ENCODE assay signal across 8 cellular contexts in the genomic region with DNA sequence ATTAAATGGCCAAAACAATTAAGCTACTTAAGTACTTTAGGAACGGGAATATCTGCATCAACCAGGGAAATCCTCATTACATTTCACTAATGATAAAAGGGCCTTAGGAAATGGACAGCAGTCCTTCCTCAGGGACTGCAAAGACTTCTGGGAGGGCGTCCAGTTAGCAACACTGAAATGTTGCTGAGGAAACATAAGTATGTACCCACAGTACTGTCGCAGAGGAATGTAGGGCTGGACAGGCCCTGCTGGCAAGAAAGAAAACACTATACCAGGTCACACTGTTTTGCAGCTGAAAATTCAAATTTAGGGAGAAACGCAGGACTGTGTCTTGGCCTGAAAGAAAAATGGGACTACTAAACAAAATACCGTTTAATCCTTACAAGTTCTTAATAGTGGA. TPM values are rescaled to one million over a fixed set of nuclear protein-coding genes. Genes with fewer than 3 reads are reported as not detected.
DNase-seq lines count a peak whose midpoint lies in the region; ATAC-seq and TF ChIP-seq lines count a peak whose summit lies in the region.

No MANE protein-coding gene starts in this region.

- peak overlapping the region; percentile 89 to 99 (median 97) for H3K4me3 Mint-ChIP-seq in CD4-positive, alpha-beta memory T cell
- H3K4me3 Mint-ChIP-seq in endodermal cell, result peak overlapping the region; percentile 99
- peak overlapping the region; percentile 99 for H3K4me3 Mint-ChIP-seq in natural killer cell

- peaks cover 44 to 64% (median 53%) of the 10 kb centered on the region in 4 donors for H3K4me1 Mint-ChIP-seq in CD4-positive, alpha-beta memory T cell
- peaks cover 16% of the 10 kb centered on the region for H3K4me1 Mint-ChIP-seq in endodermal cell
- peaks cover 39 to 49% of the 10 kb centered on the region in 2 donors for H3K4me1 Mint-ChIP-seq in natural killer cell

- no peak overlapping the region for H2AFZ ChIP-seq in OCI-LY3 (ENCODE audit: low read depth, low read length)

- peak overlapping the region; percentile 88 to 99 (median 98) for H3K27ac Mint-ChIP-seq in CD4-positive, alpha-beta memory T cell
- H3K27ac Mint-ChIP-seq in endodermal cell (no peak overlapping the region), natural killer cell (peak overlapping the region; percentile 99)

- peak overlapping the region; percentile 77 for H3K4me2 ChIP-seq in OCI-LY3 (ENCODE audit: low read length)

- 92% methylated on average over 4 to 5 of the region's 5 CpGs for WGBS in endodermal cell (ENCODE audit: insufficient coverage in 1 of 2, insufficient read length in 1 of 2), 2 experiments
- whole genome bisulfite sequencing in aorta, 2 donors, result 30 to 32% methylated on average over 5 of the region's 5 CpGs

- peaks cover 59% of the 10 kb centered on the region for H3K79me2 ChIP-seq in OCI-LY3 (ENCODE audit: low read length)

- no peaks in the 10 kb centered on the region for H3K9me3 ChIP-seq in CD4-positive, alpha-beta memory T cell (ENCODE audit: control insufficient read depth in 1 of 2, low read length in 2 of 2)
- H3K9me3 ChIP-seq in OCI-LY3 (ENCODE audit: insufficient read depth, low read length), result no peaks in the 10 kb centered on the region
- peaks cover 12% of the 10 kb centered on the region for H3K9me3 ChIP-seq in endodermal cell (ENCODE audit: control insufficient read depth, low read length)
- no peaks in the 10 kb centered on the region for H3K9me3 ChIP-seq in aorta (ENCODE audit: control insufficient read depth, low read length)

- POLR2A ChIA-PET in CD4-positive, alpha-beta memory T cell (lab: Charles Lee; ENCODE audit: partially characterized antibody), result interaction anchor here (0.8 kb wide), 1 partner anchor 37 kb away, joined by 3 read pairs; no protein-coding TSS in a partner anchor

- no peaks in the 10 kb centered on the region for H3K9me3 Mint-ChIP-seq in CD4-positive, alpha-beta memory T cell
- H3K9me3 Mint-ChIP-seq in endodermal cell (peaks cover 3% of the 10 kb centered on the region), natural killer cell (no peaks in the 10 kb centered on the region)

- H3K36me3 Mint-ChIP-seq in CD4-positive, alpha-beta memory T cell, result peaks cover 5 to 36% of the 10 kb centered on the region in 2 donors
- peaks cover 18% of the 10 kb centered on the region for H3K36me3 Mint-ChIP-seq in endodermal cell (ENCODE audit: low read depth)
- H3K36me3 Mint-ChIP-seq in natural killer cell, result no peaks in the 10 kb centered on the region

- TF ChIP-seq CTCF in OCI-LY3 (IDR thresholded peaks at IDR 0.05; ENCODE audit: low read depth, low read length), result no peak
- TF ChIP-seq CTCF in endodermal cell (conservative IDR thresholded peaks at IDR 0.05), result no peak
- no peak for TF ChIP-seq CTCF in natural killer cell (IDR thresholded peaks at IDR 0.05)

- no peaks in the 10 kb centered on the region for H3K27me3 Mint-ChIP-seq in CD4-positive, alpha-beta memory T cell
- no peaks in the 10 kb centered on the region for H3K27me3 Mint-ChIP-seq in endodermal cell (ENCODE audit: insufficient read depth)
- no peaks in the 10 kb centered on the region for H3K27me3 Mint-ChIP-seq in natural killer cell (ENCODE audit: low read depth in 2 of 2)

- peaks cover 37% of the 10 kb centered on the region for H3K4me1 ChIP-seq in CD4-positive, alpha-beta memory T cell (ENCODE audit: insufficient read depth, low read length)
- H3K4me1 ChIP-seq in OCI-LY3 (ENCODE audit: low read length), result peaks cover 14% of the 10 kb centered on the region
- no peaks in the 10 kb centered on the region for H3K4me1 ChIP-seq in endodermal cell (ENCODE audit: control insufficient read depth, insufficient read depth, low read length)
- H3K4me1 ChIP-seq in aorta (ENCODE audit: control insufficient read depth in 1 of 2, insufficient read depth in 2 of 2, low read length in 2 of 2), result peaks cover 0 to 9% of the 10 kb centered on the region in 2 donors

- CTCF ChIA-PET in CD4-positive, alpha-beta memory T cell (lab: Charles Lee; ENCODE audit: partially characterized antibody), result interaction anchor here (0.8 kb wide), 1 partner anchor 11 kb away, joined by 4 read pairs; no protein-coding TSS in a partner anchor

- H3K27me3 ChIP-seq in CD4-positive, alpha-beta memory T cell (ENCODE audit: insufficient read depth, low read length), result no peaks in the 10 kb centered on the region
- H3K27me3 ChIP-seq in OCI-LY3 (ENCODE audit: low read depth, low read length) (no peaks in the 10 kb centered on the region), endodermal cell (ENCODE audit: control insufficient read depth, insufficient read depth, low read length, poor library complexity, severe bottlenecking) (no peaks in the 10 kb centered on the region), aorta (ENCODE audit: control insufficient read depth in 1 of 2, insufficient read depth in 2 of 2, low read length in 1 of 2) (no peaks in the 10 kb centered on the region)

- peak overlapping the region; percentile 8 for H3K27ac ChIP-seq in CD4-positive, alpha-beta memory T cell (ENCODE audit: low read depth, low read length)
- H3K27ac ChIP-seq in OCI-LY3 (ENCODE audit: low read length) (no peak overlapping the region), endodermal cell (ENCODE audit: low read depth, low read length) (no peak overlapping the region), aorta (ENCODE audit: low read depth in 1 of 2, low read length in 2 of 2) (no peak overlapping the region)

- intact Hi-C loops in CD4-positive, alpha-beta memory T cell (cut with micrococcal nuclease), result no loop called here
- intact Hi-C loops in natural killer cell (cut with micrococcal nuclease), result no loop called here
- intact Hi-C loops in aorta (cut with DNase I), result no loop called here

- H3K36me3 ChIP-seq in CD4-positive, alpha-beta memory T cell (ENCODE audit: insufficient read depth, low read length), result no peaks in the 10 kb centered on the region
- H3K36me3 ChIP-seq in OCI-LY3 (replicated peaks; ENCODE audit: low read depth, low read length), result peaks cover 6% of the 10 kb centered on the region
- H3K36me3 ChIP-seq in endodermal cell (ENCODE audit: control insufficient read depth, insufficient read depth, low read length), result peaks cover 18% of the 10 kb centered on the region
- H3K36me3 ChIP-seq in aorta (ENCODE audit: control insufficient read depth in 1 of 2, insufficient read depth in 2 of 2, low read length in 1 of 2), result peaks cover 0 to 3% of the 10 kb centered on the region in 2 donors

- ATAC-seq in natural killer cell (no peak), aorta (ENCODE audit: low FRiP score) (no peak), HG03039 (IDR thresholded peaks at IDR 0.05; ENCODE audit: unreplicated experiment) (no peak)

- no peaks in the 10 kb centered on the region for H4K20me1 ChIP-seq in OCI-LY3 (ENCODE audit: insufficient read depth, low read length)

- DNase-seq in CD4-positive, alpha-beta memory T cell, result no peak
- DNase-seq in endodermal cell (no peak), natural killer cell (no peak), aorta (no peak), NCI-H1105 (lab: John Stamatoyannopoulos, UW) (no peak), SIG-M5 treated with dmso at 0.1 percent for 504 hours (lab: John Stamatoyannopoulos, UW; ENCODE audit: unreplicated experiment) (no peak)

- H3K4me3 ChIP-seq in CD4-positive, alpha-beta memory T cell (ENCODE audit: low read length in 2 of 2), result no peak overlapping the region
- H3K4me3 ChIP-seq in OCI-LY3 (ENCODE audit: low read length) (peak overlapping the region; percentile 84), endodermal cell (ENCODE audit: low read length) (peak overlapping the region; percentile 95), aorta (ENCODE audit: low read length in 2 of 2) (no peak overlapping the region)

- no peak overlapping the region for H3K9ac ChIP-seq in OCI-LY3 (ENCODE audit: low read length)
- no peak overlapping the region for H3K9ac ChIP-seq in endodermal cell (ENCODE audit: extremely low read depth, low read length, poor library complexity, severe bottlenecking)

RNA-seq across cellular contexts. Expression of a gene that starts 1.3 kb away (rescaled TPM):
- total RNA-seq in CD4-positive, alpha-beta memory T cell, result 10 to 100 TPM; 13.3 to 16.0 TPM
- polyA plus RNA-seq in CD4-positive, alpha-beta memory T cell, result 10 to 100 TPM; 28.5 to 28.8 TPM
- total RNA-seq in endodermal cell, result 10 to 100 TPM; 37.6 to 37.7 TPM
- polyA plus RNA-seq in endodermal cell (2013, experiment 1 of 2), result 64.4 TPM
- 60.7 TPM for polyA plus RNA-seq in endodermal cell (2013, experiment 2 of 2)
- total RNA-seq in natural killer cell, result 10 to 100 TPM; 15.2 to 19.9 (median 18.0) TPM
- 10 to 100 TPM; 32.3 to 34.4 TPM for total RNA-seq in aorta
- polyA plus RNA-seq in aorta, result 10 to 100 TPM; 18.7 to 30.6 TPM

RNA-seq across cellular contexts. Expression of a gene that starts 37.7 kb away (rescaled TPM):
- 10 to 100 TPM; 45.1 to 46.4 TPM for total RNA-seq in CD4-positive, alpha-beta memory T cell
- 100 to 1,000 TPM; 100 to 103 TPM for polyA plus RNA-seq in CD4-positive, alpha-beta memory T cell
- total RNA-seq in endodermal cell (100 to 1,000 TPM; 202 to 226 TPM), natural killer cell (10 to 100 TPM; 54.0 to 63.3 (median 60.2) TPM), aorta (100 to 1,000 TPM in 1 of 2 donors, 10 to 100 TPM in 1; 92.4 to 100 TPM)
- polyA plus RNA-seq in endodermal cell (2013, experiment 1 of 2), result 205 TPM
- 193 TPM for polyA plus RNA-seq in endodermal cell (2013, experiment 2 of 2)
- polyA plus RNA-seq in aorta, result 100 to 1,000 TPM in 1 of 2 donors, 10 to 100 TPM in 1; 72.2 to 126 TPM

Comparison
In these comparisons a context has a peak if more than half of its experiments do, and no peak if none do; other contexts are left out.
1. H3K4me3 ChIP-seq: peak in OCI-LY3 (single experiment) and endodermal cell (single experiment); none in CD4-positive, alpha-beta memory T cell (0 of 2) and aorta (0 of 2).
2. Peak in every context shown above with its lines, with median percentiles within 50 percentile points of each other: H3K4me3 Mint-ChIP-seq.